12 cellular contexts compared by ENCODE assay signal in genomic region chrX:47158131-47158530, GRCh38.
"Had no signal": no experiment of that assay in that cellular context is flagged by ENCODE, and none has a peak within 500 bp of the region (broad histone marks: within the 10 kb centered on the region; RNA-seq: fewer than 3 reads in every experiment).

No MANE protein-coding gene starts in this region.

- H3K9me3 ChIP-seq: esophagus muscularis mucosa, pancreas, tibial artery had no signal

- DNase-seq: activated CD4-positive, alpha-beta memory T cell treated with anti-CD3 and anti-CD28 coated beads for 36 hours; activated CD4-positive, alpha-beta T cell treated with anti-CD3 and anti-CD28 coated beads for 1 hour; activated gamma-delta T cell; activated T-cell treated with anti-CD3 and anti-CD28 coated beads, Interleukin-2, amount 50 U/mL, for 4 hours; left ventricle myocardium superior; mesendoderm; tibial artery had no signal

- H2AFZ ChIP-seq: neural progenitor cell had no signal

- H3K9ac ChIP-seq: neural progenitor cell had no signal

- FAIRE-seq: keratinocyte, pancreas had no signal

- H3K4me2 ChIP-seq: neural progenitor cell had no signal

- H3K36me3 ChIP-seq: neural progenitor cell, pancreas had no signal

- H3K4me3 ChIP-seq: esophagus muscularis mucosa, neural progenitor cell, pancreas, skin epidermis, tibial artery had no signal

- H3K4me1 ChIP-seq: esophagus muscularis mucosa, neural progenitor cell, pancreas, tibial artery had no signal

- H3K27ac ChIP-seq: esophagus muscularis mucosa, neural progenitor cell, pancreas, skin epidermis, tibial artery had no signal

- ATAC-seq: activated T-cell treated with anti-CD3 and anti-CD28 coated beads, Interleukin-2, amount 50 U/mL, for 4 hours; left ventricle myocardium superior; pancreas had no signal

- H3K27me3 ChIP-seq: neural progenitor cell, tibial artery had no signal
